In genomic region chr2:19301706-19302105, GRCh38 we compare ENCODE assay signal across 29 cellular contexts. TPM values are rescaled to one million over a fixed set of nuclear protein-coding genes. Genes with fewer than 3 reads are reported as not detected.
"Had no signal": no experiment of that assay in that cellular context is flagged by ENCODE, and none has a peak within 500 bp of the region (broad histone marks: within the 10 kb centered on the region; RNA-seq: fewer than 3 reads in every experiment).

No MANE protein-coding gene starts in this region.

- H2AFZ ChIP-seq: neural progenitor cell, parathyroid adenoma had no signal

- H3K36me3 ChIP-seq: neural progenitor cell, ovary, right lobe of liver, sigmoid colon, stomach, thoracic aorta, thyroid gland, tibial nerve, upper lobe of right lung, uterus had no signal

- DNase-seq: natural killer cell; occipital lobe; ovary; posterior cingulate gyrus; psoas muscle; right cardiac atrium; right lobe of liver; sigmoid colon; small intestine; stimulated activated CD4-positive, alpha-beta T cell treated with anti-CD3 and anti-CD28 coated beads, Interleukin-15, amount 100 ng/mL, for 24 hours; stimulated activated CD4-positive, alpha-beta T cell treated with anti-CD3 and anti-CD28 coated beads, Interleukin-2, amount 100 ng/mL, for 24 hours; stimulated activated CD4-positive, alpha-beta T cell treated with anti-CD3 and anti-CD28 coated beads, Interleukin-2, amount 100 ng/mL, for 48 hours; stimulated activated CD4-positive, alpha-beta T cell treated with anti-CD3 and anti-CD28 coated beads, Interleukin-4, amount 100 ng/mL, for 24 hours; stimulated activated naive B cell treated with anti-CD40 and anti-IgM and Interleukin-4, amounts not matched to agents 10 μg/mL and 1 μg/mL and 100 μg/mL, for 72 hours; stimulated activated naive CD4-positive, alpha-beta T cell treated with Interleukin-2 at 50 U/mL for 16 hours; stomach; thyroid gland; upper lobe of right lung; uterus had no signal

- H3K4me3 Mint-ChIP-seq: natural killer cell; nephron; neural progenitor cell; stimulated activated effector memory CD8-positive, alpha-beta T cell treated with anti-CD3 and anti-CD28 coated beads, Interleukin-12 subunit alpha, Interleukin-12 subunit beta, amount 100 ng/mL, for 72 hours; stimulated activated naive B cell treated with anti-CD40 and anti-IgM and Interleukin-4, amounts not matched to agents 10 μg/mL and 1 μg/mL and 100 μg/mL, for 72 hours; stimulated activated naive CD8-positive, alpha-beta T cell treated with anti-CD3 and anti-CD28 coated beads, Interleukin-15, Interleukin-2, amounts not matched to agents 100 ng/mL and 50 ng/mL, for 24 hours; type B pancreatic cell had no signal

- H3K4me2 ChIP-seq: neural progenitor cell had no signal

- H3K27ac ChIP-seq: neural progenitor cell, ovary, parathyroid adenoma, psoas muscle, right lobe of liver, sigmoid colon, stomach, thoracic aorta, thyroid gland, tibial nerve, upper lobe of right lung, uterus had no signal

- H3K27ac Mint-ChIP-seq: natural killer cell; nephron; neural progenitor cell; progenitor cell of endocrine pancreas; stimulated activated effector memory CD8-positive, alpha-beta T cell treated with anti-CD3 and anti-CD28 coated beads, Interleukin-12 subunit alpha, Interleukin-12 subunit beta, amount 100 ng/mL, for 72 hours; stimulated activated naive B cell treated with anti-CD40 and anti-IgM and Interleukin-4, amounts not matched to agents 10 μg/mL and 1 μg/mL and 100 μg/mL, for 72 hours; stimulated activated naive CD8-positive, alpha-beta T cell treated with anti-CD3 and anti-CD28 coated beads, Interleukin-15, Interleukin-2, amounts not matched to agents 100 ng/mL and 50 ng/mL, for 24 hours; type B pancreatic cell had no signal

- H3K9me3 Mint-ChIP-seq: neural progenitor cell; stimulated activated naive B cell treated with anti-CD40 and anti-IgM and Interleukin-4, amounts not matched to agents 10 μg/mL and 1 μg/mL and 100 μg/mL, for 72 hours; type B pancreatic cell had no signal

- H3K79me2 ChIP-seq: parathyroid adenoma had no signal

- H3K4me1 ChIP-seq: neural progenitor cell, psoas muscle, right lobe of liver, tibial nerve, uterus had no signal

- H3K4me1 Mint-ChIP-seq: natural killer cell; stimulated activated naive B cell treated with anti-CD40 and anti-IgM and Interleukin-4, amounts not matched to agents 10 μg/mL and 1 μg/mL and 100 μg/mL, for 72 hours had no signal

- H3K27me3 ChIP-seq: neural progenitor cell, ovary, right lobe of liver, sigmoid colon, stomach, thyroid gland, tibial nerve, upper lobe of right lung, uterus had no signal

- H3K9me3 ChIP-seq: ovary, psoas muscle, right lobe of liver, sigmoid colon, stomach, thoracic aorta, thyroid gland, tibial nerve, upper lobe of right lung, uterus had no signal

- H3K9ac ChIP-seq: neural progenitor cell, parathyroid adenoma had no signal

- H3K27me3 Mint-ChIP-seq: stimulated activated naive B cell treated with anti-CD40 and anti-IgM and Interleukin-4, amounts not matched to agents 10 μg/mL and 1 μg/mL and 100 μg/mL, for 72 hours; stimulated activated naive CD8-positive, alpha-beta T cell treated with anti-CD3 and anti-CD28 coated beads, Interleukin-15, Interleukin-2, amounts not matched to agents 100 ng/mL and 50 ng/mL, for 24 hours had no signal

- H3K4me3 ChIP-seq: neural progenitor cell, ovary, psoas muscle, right lobe of liver, sigmoid colon, stomach, thoracic aorta, thyroid gland, tibial nerve, upper lobe of right lung, uterus had no signal

- H3K36me3 Mint-ChIP-seq: natural killer cell; neural progenitor cell; stimulated activated effector memory CD8-positive, alpha-beta T cell treated with anti-CD3 and anti-CD28 coated beads, Interleukin-12 subunit alpha, Interleukin-12 subunit beta, amount 100 ng/mL, for 72 hours; stimulated activated naive B cell treated with anti-CD40 and anti-IgM and Interleukin-4, amounts not matched to agents 10 μg/mL and 1 μg/mL and 100 μg/mL, for 72 hours; type B pancreatic cell had no signal

RNA-seq across cellular contexts. Expression of gene OSR1, which starts 56.7 kb away (rescaled TPM):
- total RNA-seq: natural killer cell had no signal
- polyA plus RNA-seq: neural cell had no signal
